Comparison of ENCODE assay signal across 1 cellular context in the genomic region with DNA sequence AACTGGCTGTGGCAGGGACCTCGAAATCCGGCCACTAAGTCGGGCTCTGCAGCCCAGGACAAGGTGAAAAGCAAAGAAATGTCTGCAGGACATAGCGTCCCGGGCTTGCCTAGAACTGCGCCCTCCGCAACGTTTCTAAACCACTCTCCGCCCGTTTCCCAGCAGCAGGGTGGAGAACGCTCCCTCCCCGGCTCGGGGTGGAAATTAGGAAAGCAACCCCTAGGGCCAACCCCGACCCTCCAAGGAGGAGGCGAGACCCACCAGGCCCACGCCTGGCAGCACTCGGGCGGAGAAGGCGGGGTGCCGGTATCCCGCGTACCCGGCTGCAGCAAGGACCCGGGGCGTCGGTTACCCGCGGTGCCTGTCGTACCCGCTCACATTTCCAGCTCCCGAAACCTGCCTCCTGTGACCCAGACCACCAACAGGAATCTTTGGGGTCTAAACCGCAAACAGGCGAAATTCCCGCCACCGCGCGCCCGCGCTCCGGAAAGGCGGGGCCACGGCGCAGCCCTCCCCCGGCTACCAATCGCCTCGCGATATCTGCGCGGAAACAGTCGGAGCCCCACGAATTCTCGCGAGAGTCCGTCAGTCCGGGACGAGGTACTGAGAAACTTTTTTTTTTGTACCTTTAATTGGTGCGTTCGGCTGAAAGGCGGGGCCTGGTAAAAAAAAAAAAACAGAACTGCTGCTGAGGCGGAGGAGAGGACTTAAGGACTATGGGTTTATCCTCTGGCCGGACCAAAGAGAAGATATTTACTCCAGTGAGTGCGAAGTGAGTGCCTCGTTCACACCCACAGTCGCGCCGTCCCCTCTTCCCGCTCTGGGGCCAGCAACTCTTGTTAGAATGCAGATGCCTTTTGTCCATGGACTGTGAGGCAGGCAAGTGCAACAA.
A peak's percentile ranks its signal among the peaks of the same experiment; 100 is the strongest.
TF ChIP-seq lines count a peak whose summit lies in the region.

A gene with protein sequence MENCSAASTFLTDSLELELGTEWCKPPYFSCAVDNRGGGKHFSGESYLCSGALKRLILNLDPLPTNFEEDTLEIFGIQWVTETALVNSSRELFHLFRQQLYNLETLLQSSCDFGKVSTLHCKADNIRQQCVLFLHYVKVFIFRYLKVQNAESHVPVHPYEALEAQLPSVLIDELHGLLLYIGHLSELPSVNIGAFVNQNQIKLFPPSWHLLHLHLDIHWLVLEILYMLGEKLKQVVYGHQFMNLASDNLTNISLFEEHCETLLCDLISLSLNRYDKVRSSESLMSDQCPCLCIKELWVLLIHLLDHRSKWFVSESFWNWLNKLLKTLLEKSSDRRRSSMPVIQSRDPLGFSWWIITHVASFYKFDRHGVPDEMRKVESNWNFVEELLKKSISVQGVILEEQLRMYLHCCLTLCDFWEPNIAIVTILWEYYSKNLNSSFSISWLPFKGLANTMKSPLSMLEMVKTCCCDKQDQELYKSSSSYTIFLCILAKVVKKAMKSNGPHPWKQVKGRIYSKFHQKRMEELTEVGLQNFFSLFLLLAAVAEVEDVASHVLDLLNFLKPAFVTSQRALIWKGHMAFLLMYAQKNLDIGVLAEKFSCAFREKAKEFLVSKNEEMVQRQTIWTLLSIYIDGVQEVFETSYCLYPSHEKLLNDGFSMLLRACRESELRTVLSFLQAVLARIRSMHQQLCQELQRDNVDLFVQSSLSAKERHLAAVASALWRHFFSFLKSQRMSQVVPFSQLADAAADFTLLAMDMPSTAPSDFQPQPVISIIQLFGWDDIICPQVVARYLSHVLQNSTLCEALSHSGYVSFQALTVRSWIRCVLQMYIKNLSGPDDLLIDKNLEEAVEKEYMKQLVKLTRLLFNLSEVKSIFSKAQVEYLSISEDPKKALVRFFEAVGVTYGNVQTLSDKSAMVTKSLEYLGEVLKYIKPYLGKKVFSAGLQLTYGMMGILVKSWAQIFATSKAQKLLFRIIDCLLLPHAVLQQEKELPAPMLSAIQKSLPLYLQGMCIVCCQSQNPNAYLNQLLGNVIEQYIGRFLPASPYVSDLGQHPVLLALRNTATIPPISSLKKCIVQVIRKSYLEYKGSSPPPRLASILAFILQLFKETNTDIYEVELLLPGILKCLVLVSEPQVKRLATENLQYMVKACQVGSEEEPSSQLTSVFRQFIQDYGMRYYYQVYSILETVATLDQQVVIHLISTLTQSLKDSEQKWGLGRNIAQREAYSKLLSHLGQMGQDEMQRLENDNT (minus strand): TSS at position 491 of the 892 bp plus-strand sequence. CDS start 739 bp downstream, outside the sequence.

TF ChIP-seq in K562, 482 proteins besides CTCF, POLR2A, EP300 and RAD21 (continued from another document and continues in another):
- TF ChIP-seq MNT (conservative IDR thresholded peaks at IDR 0.05) (peak; percentile 46 to 72; a peak in 3 of 4 replicates), NR4A1 (CRISPR knock-in tag; IDR thresholded peaks at IDR 0.05) (0 out of 2 replicates have a peak, but pooled peaks have one; percentile 40), NR4A1 (tag; IDR thresholded peaks at IDR 0.05) (no peak), E2F3 (CRISPR knock-in tag; IDR thresholded peaks at IDR 0.05) (peak; percentile 98), HMBOX1 (IDR thresholded peaks at IDR 0.05) (peak; percentile 57; the same call in 1 of the 2 replicates), RBM39 (optimal IDR thresholded peaks at IDR 0.05; ENCODE audit: low read depth, low read length) (no peak), TAF1 (IDR thresholded peaks at IDR 0.05; ENCODE audit: control insufficient read depth, extremely low read depth, insufficient read depth, low read length, severe bottlenecking) (peak; percentile 56), NR2C1 (IDR thresholded peaks at IDR 0.05) (no peak), NR2C1 (tag; IDR thresholded peaks at IDR 0.05) (no peak), ZFPM2 (CRISPR knock-in tag; IDR thresholded peaks at IDR 0.05) (no peak), RNF2 (IDR thresholded peaks at IDR 0.05) (no peak), ERF (CRISPR knock-in tag; IDR thresholded peaks at IDR 0.05) (no peak), ASH1L (IDR thresholded peaks at IDR 0.05; ENCODE audit: borderline replicate concordance, low read depth, partially characterized antibody) (no peak), ZNF347 (CRISPR knock-in tag; IDR thresholded peaks at IDR 0.05; ENCODE audit: low read depth) (no peak), ARHGAP35 (IDR thresholded peaks at IDR 0.05; ENCODE audit: partially characterized antibody) (peak; percentile 95), XRCC5 (IDR thresholded peaks at IDR 0.05; ENCODE audit: low read depth, low read length) (no peak), OTX1 (CRISPR knock-in tag; IDR thresholded peaks at IDR 0.05) (no peak), GABPA (tag; conservative IDR thresholded peaks at IDR 0.05; ENCODE audit: low read depth) (peak; percentile 40), ATF1 (CRISPR knock-in tag; IDR thresholded peaks at IDR 0.05) (no peak), ATF1 (tag; IDR thresholded peaks at IDR 0.05) (peak; percentile 52), ZNF444 (CRISPR knock-in tag; IDR thresholded peaks at IDR 0.05) (no peak), TAF7 (tag; IDR thresholded peaks at IDR 0.05) (peak; percentile 28; the same call in 1 of the 2 replicates), HDAC1 (IDR thresholded peaks at IDR 0.05) (peak in 1 of 2 experiments; percentile 83; a peak in 2 of 4 replicates), YY1 (IDR thresholded peaks at IDR 0.05; ENCODE audit: borderline replicate concordance in 1 of 3, control insufficient read depth in 1 of 3, extremely low read depth in 1 of 3, insufficient read depth in 3 of 3, insufficient read length in 1 of 3, insufficient replicate concordance in 2 of 3, low read depth in 1 of 3, low read length in 2 of 3) (peak in 1 of 3 experiments; percentile 3), USF1 (CRISPR knock-in tag; IDR thresholded peaks at IDR 0.05) (no peak), CBFA2T3 (IDR thresholded peaks at IDR 0.05) (no peak), ZNF639 (CRISPR knock-in tag; conservative IDR thresholded peaks at IDR 0.05 in 1 of 2, IDR thresholded peaks at IDR 0.05 in 1 of 2) (no peak), C11orf30 (IDR thresholded peaks at IDR 0.05; ENCODE audit: low read depth) (0 out of 2 replicates have a peak, but pooled peaks have one; percentile 10), MECOM (CRISPR knock-in tag; IDR thresholded peaks at IDR 0.05) (no peak), MCM7 (IDR thresholded peaks at IDR 0.05) (no peak), SUPT5H (IDR thresholded peaks at IDR 0.05) (peak; percentile 79), ZC3H8 (IDR thresholded peaks at IDR 0.05) (no peak), STAT5A (IDR thresholded peaks at IDR 0.05; ENCODE audit: borderline replicate concordance, low read length) (no peak), EHMT2 (IDR thresholded peaks at IDR 0.05) (no peak)
- TF ChIP-seq, protein P1, sequence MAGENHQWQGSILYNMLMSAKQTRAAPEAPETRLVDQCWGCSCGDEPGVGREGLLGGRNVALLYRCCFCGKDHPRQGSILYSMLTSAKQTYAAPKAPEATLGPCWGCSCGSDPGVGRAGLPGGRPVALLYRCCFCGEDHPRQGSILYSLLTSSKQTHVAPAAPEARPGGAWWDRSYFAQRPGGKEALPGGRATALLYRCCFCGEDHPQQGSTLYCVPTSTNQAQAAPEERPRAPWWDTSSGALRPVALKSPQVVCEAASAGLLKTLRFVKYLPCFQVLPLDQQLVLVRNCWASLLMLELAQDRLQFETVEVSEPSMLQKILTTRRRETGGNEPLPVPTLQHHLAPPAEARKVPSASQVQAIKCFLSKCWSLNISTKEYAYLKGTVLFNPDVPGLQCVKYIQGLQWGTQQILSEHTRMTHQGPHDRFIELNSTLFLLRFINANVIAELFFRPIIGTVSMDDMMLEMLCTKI (IDR thresholded peaks at IDR 0.05; ENCODE audit: partially characterized antibody) = no peak
- TF ChIP-seq, protein P2, sequence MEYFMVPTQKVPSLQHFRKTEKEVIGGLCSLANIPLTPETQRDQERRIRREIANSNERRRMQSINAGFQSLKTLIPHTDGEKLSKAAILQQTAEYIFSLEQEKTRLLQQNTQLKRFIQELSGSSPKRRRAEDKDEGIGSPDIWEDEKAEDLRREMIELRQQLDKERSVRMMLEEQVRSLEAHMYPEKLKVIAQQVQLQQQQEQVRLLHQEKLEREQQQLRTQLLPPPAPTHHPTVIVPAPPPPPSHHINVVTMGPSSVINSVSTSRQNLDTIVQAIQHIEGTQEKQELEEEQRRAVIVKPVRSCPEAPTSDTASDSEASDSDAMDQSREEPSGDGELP (CRISPR knock-in tag; IDR thresholded peaks at IDR 0.05; ENCODE audit: borderline replicate concordance) = peak; percentile 66; the same call in 1 of the 2 replicates
- TF ChIP-seq, protein P3, sequence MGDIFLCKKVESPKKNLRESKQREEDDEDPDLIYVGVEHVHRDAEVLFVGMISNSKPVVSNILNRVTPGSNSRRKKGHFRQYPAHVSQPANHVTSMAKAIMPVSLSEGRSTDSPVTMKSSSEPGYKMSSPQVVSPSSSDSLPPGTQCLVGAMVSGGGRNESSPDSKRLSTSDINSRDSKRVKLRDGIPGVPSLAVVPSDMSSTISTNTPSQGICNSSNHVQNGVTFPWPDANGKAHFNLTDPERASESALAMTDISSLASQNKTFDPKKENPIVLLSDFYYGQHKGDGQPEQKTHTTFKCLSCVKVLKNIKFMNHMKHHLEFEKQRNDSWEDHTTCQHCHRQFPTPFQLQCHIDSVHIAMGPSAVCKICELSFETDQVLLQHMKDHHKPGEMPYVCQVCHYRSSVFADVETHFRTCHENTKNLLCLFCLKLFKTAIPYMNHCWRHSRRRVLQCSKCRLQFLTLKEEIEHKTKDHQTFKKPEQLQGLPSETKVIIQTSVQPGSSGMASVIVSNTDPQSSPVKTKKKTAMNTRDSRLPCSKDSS (IDR thresholded peaks at IDR 0.05; ENCODE audit: low read depth, partially characterized antibody) = no peak
- TF ChIP-seq, protein P4, sequence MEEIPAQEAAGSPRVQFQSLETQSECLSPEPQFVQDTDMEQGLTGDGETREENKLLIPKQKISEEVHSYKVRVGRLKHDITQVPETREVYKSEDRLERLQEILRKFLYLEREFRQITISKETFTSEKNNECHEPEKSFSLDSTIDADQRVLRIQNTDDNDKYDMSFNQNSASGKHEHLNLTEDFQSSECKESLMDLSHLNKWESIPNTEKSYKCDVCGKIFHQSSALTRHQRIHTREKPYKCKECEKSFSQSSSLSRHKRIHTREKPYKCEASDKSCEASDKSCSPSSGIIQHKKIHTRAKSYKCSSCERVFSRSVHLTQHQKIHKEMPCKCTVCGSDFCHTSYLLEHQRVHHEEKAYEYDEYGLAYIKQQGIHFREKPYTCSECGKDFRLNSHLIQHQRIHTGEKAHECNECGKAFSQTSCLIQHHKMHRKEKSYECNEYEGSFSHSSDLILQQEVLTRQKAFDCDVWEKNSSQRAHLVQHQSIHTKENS (CRISPR knock-in tag; IDR thresholded peaks at IDR 0.05) = no peak
- TF ChIP-seq, protein P5, sequence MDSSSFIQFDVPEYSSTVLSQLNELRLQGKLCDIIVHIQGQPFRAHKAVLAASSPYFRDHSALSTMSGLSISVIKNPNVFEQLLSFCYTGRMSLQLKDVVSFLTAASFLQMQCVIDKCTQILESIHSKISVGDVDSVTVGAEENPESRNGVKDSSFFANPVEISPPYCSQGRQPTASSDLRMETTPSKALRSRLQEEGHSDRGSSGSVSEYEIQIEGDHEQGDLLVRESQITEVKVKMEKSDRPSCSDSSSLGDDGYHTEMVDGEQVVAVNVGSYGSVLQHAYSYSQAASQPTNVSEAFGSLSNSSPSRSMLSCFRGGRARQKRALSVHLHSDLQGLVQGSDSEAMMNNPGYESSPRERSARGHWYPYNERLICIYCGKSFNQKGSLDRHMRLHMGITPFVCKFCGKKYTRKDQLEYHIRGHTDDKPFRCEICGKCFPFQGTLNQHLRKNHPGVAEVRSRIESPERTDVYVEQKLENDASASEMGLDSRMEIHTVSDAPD (CRISPR knock-in tag; IDR thresholded peaks at IDR 0.05) = no peak
- TF ChIP-seq, protein P6, sequence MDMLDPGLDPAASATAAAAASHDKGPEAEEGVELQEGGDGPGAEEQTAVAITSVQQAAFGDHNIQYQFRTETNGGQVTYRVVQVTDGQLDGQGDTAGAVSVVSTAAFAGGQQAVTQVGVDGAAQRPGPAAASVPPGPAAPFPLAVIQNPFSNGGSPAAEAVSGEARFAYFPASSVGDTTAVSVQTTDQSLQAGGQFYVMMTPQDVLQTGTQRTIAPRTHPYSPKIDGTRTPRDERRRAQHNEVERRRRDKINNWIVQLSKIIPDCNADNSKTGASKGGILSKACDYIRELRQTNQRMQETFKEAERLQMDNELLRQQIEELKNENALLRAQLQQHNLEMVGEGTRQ (CRISPR knock-in tag; IDR thresholded peaks at IDR 0.05) = no peak
